In the genomic region with DNA sequence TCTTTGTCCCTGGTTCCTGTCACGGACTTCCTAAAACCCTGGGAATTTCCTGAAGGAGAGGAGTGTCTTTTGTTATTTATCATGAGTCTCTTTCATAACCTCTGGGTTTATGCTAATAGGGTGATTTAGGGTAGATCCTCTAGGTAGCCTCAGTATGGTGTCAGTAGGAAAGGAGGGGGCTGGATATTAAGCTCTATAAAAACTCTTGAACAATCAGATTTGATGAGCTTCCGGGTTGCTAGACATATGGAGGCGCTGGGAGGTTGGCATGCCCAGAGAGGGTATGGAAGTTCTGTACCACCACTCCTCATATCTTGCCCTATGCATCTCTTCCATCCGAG, we compare ENCODE assay signal across 12 cellular contexts. TPM values are rescaled to one million over a fixed set of nuclear protein-coding genes. Genes with fewer than 3 reads are reported as not detected.
DNase-seq lines count a peak whose midpoint lies in the region; ATAC-seq, FAIRE-seq and TF ChIP-seq lines count a peak whose summit lies in the region.
"Had no signal": no experiment of that assay in that cellular context is flagged by ENCODE, and none has a peak within 500 bp of the region (broad histone marks: within the 10 kb centered on the region; RNA-seq: fewer than 3 reads in every experiment).

No MANE protein-coding gene starts in this region.

- peak overlapping the region; percentile 77 to 95 (median 91) for H3K4me3 Mint-ChIP-seq in naive B cell

- no peak overlapping the region for H3K9ac ChIP-seq in endocrine pancreas (ENCODE audit: control insufficient read depth, insufficient read depth, low read length)

- DNase-seq in BE2C, result no peak
- no peak for DNase-seq in naive B cell
- DNase-seq in activated gamma-delta T cell (lab: John Stamatoyannopoulos, UW), result no peak
- no peak for DNase-seq in GM12892 (ENCODE audit: insufficient read length)
- DNase-seq: DND-41, NCI-H82 had no signal

- no peaks in the 10 kb centered on the region for H3K36me3 Mint-ChIP-seq in naive B cell

- H3K27me3 ChIP-seq in BE2C (no peaks in the 10 kb centered on the region), endocrine pancreas (ENCODE audit: control insufficient read depth, insufficient read depth, low read length) (no peaks in the 10 kb centered on the region)

- H3K4me1 ChIP-seq in BE2C, result no peaks in the 10 kb centered on the region
- H3K4me1 ChIP-seq in endocrine pancreas (ENCODE audit: control insufficient read depth, insufficient read depth, low read length), result no peaks in the 10 kb centered on the region
- H3K4me1 ChIP-seq: prostate gland had no signal

- H3K27ac ChIP-seq in KOPT-K1 (ENCODE audit: low read depth, low read length, poor library complexity, severe bottlenecking), result peak overlapping the region; percentile 30
- H3K27ac ChIP-seq: HL-60 had no signal

- peaks cover 0 to 9% (median 8%) of the 10 kb centered on the region in 3 donors for H3K27me3 Mint-ChIP-seq in naive B cell

- peaks cover 10 to 11% (median 11%) of the 10 kb centered on the region in 3 donors for H3K4me1 Mint-ChIP-seq in naive B cell

- peak overlapping the region in 3 of 6 donors; percentile 6 to 84 (median 78) for H3K27ac Mint-ChIP-seq in naive B cell

- no peak for TF ChIP-seq POLR2A in GM12892 (IDR thresholded peaks at IDR 0.05; ENCODE audit: low read depth, low read length)

- peak overlapping the region; percentile 83 for H3K4me3 ChIP-seq in BE2C (ENCODE audit: low read depth, low read length)
- peak overlapping the region; percentile 79 for H3K4me3 ChIP-seq in endocrine pancreas (ENCODE audit: control insufficient read depth, insufficient read depth, low read length)

- H3K9me3 ChIP-seq in BE2C (no peaks in the 10 kb centered on the region), KOPT-K1 (ENCODE audit: insufficient read depth, low read length, poor library complexity, severe bottlenecking) (no peaks in the 10 kb centered on the region), endocrine pancreas (ENCODE audit: control insufficient read depth, low read length) (no peaks in the 10 kb centered on the region)
- H3K9me3 ChIP-seq: prostate gland had no signal

- H3K36me3 ChIP-seq in BE2C (no peaks in the 10 kb centered on the region), KOPT-K1 (ENCODE audit: insufficient read depth, low read length) (no peaks in the 10 kb centered on the region), endocrine pancreas (ENCODE audit: control insufficient read depth, insufficient read depth, low read length) (no peaks in the 10 kb centered on the region)
- H3K36me3 ChIP-seq: prostate gland had no signal

- FAIRE-seq in GM12892 (lab: Jason Lieb, UNC), result no peak

- no peak for TF ChIP-seq CTCF in BE2C (IDR thresholded peaks at IDR 0.05; ENCODE audit: low read depth, low read length)

- peak in 1 of 2 donors; percentile 21 for ATAC-seq in naive B cell (ENCODE audit: low read depth in 2 of 2)
- no peak for ATAC-seq in GM18858 (IDR thresholded peaks at IDR 0.05; ENCODE audit: unreplicated experiment)
- no peak for ATAC-seq in HG02970 (IDR thresholded peaks at IDR 0.05; ENCODE audit: low FRiP score, unreplicated experiment)

- H3K9me3 Mint-ChIP-seq in naive B cell, result no peaks in the 10 kb centered on the region

RNA-seq across cellular contexts. Expression of a gene that starts 15.5 kb away (rescaled TPM):
- 3.9 TPM for polyA plus RNA-seq in BE2C (2012; ENCODE audit: insufficient read depth, insufficient read length, low read depth)
- polyA plus RNA-seq in naive B cell (ENCODE audit: low read depth in 6 of 6), result 10 to 100 TPM; 23.8 to 61.3 (median 54.9) TPM
- polyA plus RNA-seq in GM12892 (2012; ENCODE audit: missing spikeins), result 35.9 TPM

RNA-seq across cellular contexts. Expression of a gene that starts 30.9 kb away (rescaled TPM):
- 12.5 TPM for polyA plus RNA-seq in BE2C (2012; ENCODE audit: insufficient read depth, insufficient read length, low read depth)
- 10 to 100 TPM; 24.0 to 42.3 (median 29.4) TPM for polyA plus RNA-seq in naive B cell (ENCODE audit: low read depth in 6 of 6)
- polyA plus RNA-seq in GM12892 (2012; ENCODE audit: missing spikeins), result 40.5 TPM
